In genomic region chr2:96839875-96840850, GRCh38 we compare ENCODE assay signal across 16 cellular contexts. TPM values are rescaled to one million over a fixed set of nuclear protein-coding genes. Genes with fewer than 3 reads are reported as not detected.
DNase-seq lines count a peak whose midpoint lies in the region; ATAC-seq and TF ChIP-seq lines count a peak whose summit lies in the region.
"Had no signal": no experiment of that assay in that cellular context is flagged by ENCODE, and none has a peak within 500 bp of the region (broad histone marks: within the 10 kb centered on the region; RNA-seq: fewer than 3 reads in every experiment).

No MANE protein-coding gene starts in this region.

- no peak overlapping the region for H3K4me3 Mint-ChIP-seq in activated CD4-positive, alpha-beta T cell treated with anti-CD3 and anti-CD28 coated beads, Interleukin-2, amount 10 ng/mL, durations not matched to agents 24 days and 14 days
- H3K4me3 Mint-ChIP-seq in endothelial cell (ENCODE audit: unreplicated experiment) = peak overlapping the region; percentile 71
- H3K4me3 Mint-ChIP-seq: type B pancreatic cell had no signal

- H3K4me2 ChIP-seq in KMS-11 = peak overlapping the region; percentile 29; the same call in 1 of the 2 replicates
- H3K4me2 ChIP-seq: A549, smooth muscle cell had no signal

- TF ChIP-seq CTCF in KMS-11 (conservative IDR thresholded peaks at IDR 0.05; ENCODE audit: low read depth, low read length) (no peak), endothelial cell (IDR thresholded peaks at IDR 0.05; ENCODE audit: unreplicated experiment) (no peak)

- peaks cover 13% of the 10 kb centered on the region for H3K4me1 Mint-ChIP-seq in activated CD4-positive, alpha-beta T cell treated with anti-CD3 and anti-CD28 coated beads, Interleukin-2, amount 10 ng/mL, durations not matched to agents 24 days and 14 days
- peaks cover 5% of the 10 kb centered on the region for H3K4me1 Mint-ChIP-seq in endothelial cell (ENCODE audit: unreplicated experiment)

- no peak overlapping the region; the same call in 1 of the 2 replicates for H3K9ac ChIP-seq in KMS-11
- no peak overlapping the region for H3K9ac ChIP-seq in rectal smooth muscle tissue (ENCODE audit: low read length)
- H3K9ac ChIP-seq: GM23248 had no signal

- ATAC-seq in GM18502 (IDR thresholded peaks at IDR 0.05; ENCODE audit: poor library complexity, unreplicated experiment) = no peak

- H3K4me3 ChIP-seq in KMS-11 (IDR thresholded peaks at IDR 0.05; ENCODE audit: insufficient read depth, low read depth, low read length) (no peak overlapping the region), rectal smooth muscle tissue (ENCODE audit: low read length) (peak overlapping the region; percentile 38)
- H3K4me3 ChIP-seq: A549, GM23248, smooth muscle cell had no signal

- no peaks in the 10 kb centered on the region for H3K9me3 Mint-ChIP-seq in activated CD4-positive, alpha-beta T cell treated with anti-CD3 and anti-CD28 coated beads, Interleukin-2, amount 10 ng/mL, durations not matched to agents 24 days and 14 days
- H3K9me3 Mint-ChIP-seq in endothelial cell (ENCODE audit: unreplicated experiment) = no peaks in the 10 kb centered on the region
- H3K9me3 Mint-ChIP-seq: type B pancreatic cell had no signal

- H3K27ac Mint-ChIP-seq in activated CD4-positive, alpha-beta T cell treated with anti-CD3 and anti-CD28 coated beads, Interleukin-2, amount 10 ng/mL, durations not matched to agents 24 days and 14 days = peak overlapping the region; percentile 29
- H3K27ac Mint-ChIP-seq in endothelial cell (ENCODE audit: unreplicated experiment) = no peak overlapping the region
- H3K27ac Mint-ChIP-seq: type B pancreatic cell had no signal

- no peaks in the 10 kb centered on the region for H3K27me3 ChIP-seq in KMS-11 (ENCODE audit: insufficient read depth, low read depth)
- H3K27me3 ChIP-seq in rectal smooth muscle tissue (ENCODE audit: control insufficient read depth, insufficient read depth, low read length) = no peaks in the 10 kb centered on the region

- no peaks in the 10 kb centered on the region for H3K79me2 ChIP-seq in KMS-11 (ENCODE audit: insufficient read depth, low read depth)

- H3K27me3 Mint-ChIP-seq in activated CD4-positive, alpha-beta T cell treated with anti-CD3 and anti-CD28 coated beads, Interleukin-2, amount 10 ng/mL, durations not matched to agents 24 days and 14 days = no peaks in the 10 kb centered on the region
- peaks cover 5% of the 10 kb centered on the region for H3K27me3 Mint-ChIP-seq in endothelial cell (ENCODE audit: unreplicated experiment)
- H3K27me3 Mint-ChIP-seq: type B pancreatic cell had no signal

- peak; percentile 57 for DNase-seq in activated CD4-positive, alpha-beta T cell treated with anti-CD3 and anti-CD28 coated beads, Interleukin-2, amount 10 ng/mL, durations not matched to agents 24 days and 14 days
- DNase-seq in activated CD4-positive, alpha-beta T cell treated with anti-CD3 and anti-CD28 coated beads, Interleukin-2, amount 50 U/mL, for 4 hours = no peak
- DNase-seq in endothelial cell (ENCODE audit: low spot score) (no peak), GM19238 (ENCODE audit: insufficient read length, low spot score) (no peak), KG1 (lab: John Stamatoyannopoulos, UW) (no peak)
- DNase-seq: anterior cingulate cortex, foreskin melanocyte, GM23248, NCI-H1092 treated with DMSO at 0.1 percent for 48 hours, RPMI8226 had no signal

- no peak overlapping the region for H2AFZ ChIP-seq in KMS-11 (ENCODE audit: low read depth)
- H2AFZ ChIP-seq: GM23248 had no signal

- H3K36me3 Mint-ChIP-seq in activated CD4-positive, alpha-beta T cell treated with anti-CD3 and anti-CD28 coated beads, Interleukin-2, amount 10 ng/mL, durations not matched to agents 24 days and 14 days (ENCODE audit: low read depth) = peaks cover 27% of the 10 kb centered on the region
- H3K36me3 Mint-ChIP-seq in endothelial cell (ENCODE audit: low read depth, unreplicated experiment) = peaks cover 5% of the 10 kb centered on the region

- H3K27ac ChIP-seq in KMS-11 = peak overlapping the region; percentile 55; the same call in 1 of the 2 replicates
- no peak overlapping the region for H3K27ac ChIP-seq in rectal smooth muscle tissue (ENCODE audit: low read depth, low read length)
- H3K27ac ChIP-seq: A549, GM23248 had no signal

- H3K4me1 ChIP-seq in KMS-11 (ENCODE audit: low read depth, poor library complexity, severe bottlenecking) = peaks cover 69% of the 10 kb centered on the region
- peaks cover 6% of the 10 kb centered on the region for H3K4me1 ChIP-seq in rectal smooth muscle tissue (ENCODE audit: control insufficient read depth, insufficient read depth, low read length)
- H3K4me1 ChIP-seq: A549 had no signal

- intact Hi-C loops in activated CD4-positive, alpha-beta T cell treated with anti-CD3 and anti-CD28 coated beads, Interleukin-2, amount 10 ng/mL, durations not matched to agents 24 days and 14 days (cut with micrococcal nuclease) = no loop called here

- H3K36me3 ChIP-seq in KMS-11 (ENCODE audit: insufficient read depth) (no peaks in the 10 kb centered on the region), rectal smooth muscle tissue (ENCODE audit: control insufficient read depth, insufficient read depth, low read length) (no peaks in the 10 kb centered on the region)

- H4K20me1 ChIP-seq in KMS-11 (ENCODE audit: insufficient read depth) = no peaks in the 10 kb centered on the region

RNA-seq across cellular contexts. Expression of gene ANKRD23, which starts 3.7 kb away (rescaled TPM):
- 6.7 and 8.4 TPM in 2 replicates for total RNA-seq in activated CD4-positive, alpha-beta T cell treated with anti-CD3 and anti-CD28 coated beads, Interleukin-2, amount 10 ng/mL, durations not matched to agents 24 days and 14 days
- total RNA-seq in endothelial cell (ENCODE audit: unreplicated experiment) = 4.7 TPM

RNA-seq across cellular contexts. Expression of gene ANKRD39, which starts 17.7 kb away (rescaled TPM):
- total RNA-seq in activated CD4-positive, alpha-beta T cell treated with anti-CD3 and anti-CD28 coated beads, Interleukin-2, amount 10 ng/mL, durations not matched to agents 24 days and 14 days = 37.0 and 44.0 TPM in 2 replicates
- total RNA-seq in endothelial cell (ENCODE audit: unreplicated experiment) = 14.9 TPM

RNA-seq across cellular contexts. Expression of gene CNNM3, which starts 24.1 kb away (rescaled TPM):
- total RNA-seq in activated CD4-positive, alpha-beta T cell treated with anti-CD3 and anti-CD28 coated beads, Interleukin-2, amount 10 ng/mL, durations not matched to agents 24 days and 14 days = 29.4 and 30.5 TPM in 2 replicates
- 14.7 TPM for total RNA-seq in endothelial cell (ENCODE audit: unreplicated experiment)

RNA-seq across cellular contexts. Expression of gene SEMA4C, which starts 29.7 kb away (rescaled TPM):
- 23.8 and 26.1 TPM in 2 replicates for total RNA-seq in activated CD4-positive, alpha-beta T cell treated with anti-CD3 and anti-CD28 coated beads, Interleukin-2, amount 10 ng/mL, durations not matched to agents 24 days and 14 days
- total RNA-seq in endothelial cell (ENCODE audit: unreplicated experiment) = 279 TPM
